21 cellular contexts compared by ENCODE assay signal in the genomic region with DNA sequence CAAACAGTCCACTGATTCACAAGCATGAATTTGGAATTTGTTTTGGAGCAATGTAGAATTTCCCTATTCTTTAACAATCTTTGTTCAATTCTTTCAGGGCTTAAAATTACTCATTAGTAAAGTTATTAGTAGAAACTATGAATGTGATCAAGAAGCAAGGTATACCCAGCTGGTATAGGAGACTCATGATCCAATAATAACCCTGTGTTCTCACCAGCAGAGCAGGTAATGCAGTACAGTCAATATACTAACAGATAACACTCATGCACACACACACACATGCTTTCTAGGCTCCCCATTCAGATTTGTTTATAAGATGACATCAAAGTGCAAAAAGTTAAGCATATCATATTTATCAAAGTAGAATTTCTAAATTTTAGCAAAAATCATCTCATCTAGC.
"Had no signal": no experiment of that assay in that cellular context is flagged by ENCODE, and none has a peak within 500 bp of the region (broad histone marks: within the 10 kb centered on the region; RNA-seq: fewer than 3 reads in every experiment).

No MANE protein-coding gene starts in this region.

- H3K9me3 ChIP-seq: SJCRH30, SK-N-SH had no signal

- H3K4me2 ChIP-seq: KMS-11, SK-N-SH had no signal

- H3K27ac Mint-ChIP-seq: activated CD8-positive, alpha-beta T cell treated with anti-CD3 and anti-CD28 coated beads, Interleukin-2, amount 10 ng/mL, durations not matched to agents 7 days and 5 days; activated naive CD8-positive, alpha-beta T cell treated with anti-CD3 and anti-CD28 coated beads, Interleukin-2, amount 10 ng/mL, durations not matched to agents 7 days and 5 days; T-helper 2 cell treated with Interferon-gamma antibody and Interleukin-4, amounts not matched to agents 5 μg/mL and 100 μg/mL, for 36 hours had no signal

- H3K36me3 Mint-ChIP-seq: activated naive CD8-positive, alpha-beta T cell treated with anti-CD3 and anti-CD28 coated beads, Interleukin-2, amount 10 ng/mL, durations not matched to agents 7 days and 5 days had no signal

- H3K36me3 ChIP-seq: SJCRH30 had no signal

- H3K27me3 Mint-ChIP-seq: activated naive CD8-positive, alpha-beta T cell treated with anti-CD3 and anti-CD28 coated beads, Interleukin-2, amount 10 ng/mL, durations not matched to agents 7 days and 5 days had no signal

- H3K4me1 ChIP-seq: SJCRH30 had no signal

- H3K4me3 ChIP-seq: SJCRH30 had no signal

- H3K27ac ChIP-seq: KMS-11, SJCRH30 had no signal

- H3K4me3 Mint-ChIP-seq: activated CD8-positive, alpha-beta T cell treated with anti-CD3 and anti-CD28 coated beads, Interleukin-2, amount 10 ng/mL, durations not matched to agents 7 days and 5 days; activated naive CD8-positive, alpha-beta T cell treated with anti-CD3 and anti-CD28 coated beads, Interleukin-2, amount 10 ng/mL, durations not matched to agents 7 days and 5 days; T-helper 2 cell treated with Interferon-gamma antibody and Interleukin-4, amounts not matched to agents 5 μg/mL and 100 μg/mL, for 36 hours had no signal

- DNase-seq: activated CD4-positive, alpha-beta T cell treated with anti-CD3 and anti-CD28 coated beads for 48 hours; activated CD4-positive, alpha-beta T cell treated with anti-CD3 and anti-CD28 coated beads, Interleukin-2, amount 50 U/mL, for 4 hours; activated CD8-positive, alpha-beta memory T cell treated with anti-CD3 and anti-CD28 coated beads, Interleukin-2, amount 50 U/mL, for 48 hours; activated CD8-positive, alpha-beta T cell treated with anti-CD3 and anti-CD28 coated beads, Interleukin-2, amount 10 ng/mL, durations not matched to agents 7 days and 5 days; activated naive CD4-positive, alpha-beta T cell treated with anti-CD3 and anti-CD28 coated beads, Interleukin-2, amount 50 U/mL, for 16 hours; activated naive CD8-positive, alpha-beta T cell treated with anti-CD3 and anti-CD28 coated beads, Interleukin-2, amount 10 ng/mL, durations not matched to agents 7 days and 5 days; activated T-cell treated with anti-CD3 and anti-CD28 coated beads, Interleukin-2, amount 50 U/mL, for 1 hour; aorta; cerebellar nuclear complex; MV-4-11; NCI-H1092 treated with DMSO at 0.1 percent for 48 hours; NCI-H1436; NCI-H1694 treated with DMSO at 0.1 percent for 48 hours; NCI-H2029 treated with DMSO at 0.1 percent for 48 hours; NCI-H446; Right ventricle myocardium superior; SJCRH30; SK-N-SH; SW 1271 had no signal

- H3K27me3 ChIP-seq: SJCRH30 had no signal

- H3K9ac ChIP-seq: KMS-11, SK-N-SH had no signal

- H3K4me1 Mint-ChIP-seq: activated naive CD8-positive, alpha-beta T cell treated with anti-CD3 and anti-CD28 coated beads, Interleukin-2, amount 10 ng/mL, durations not matched to agents 7 days and 5 days had no signal
